In genomic region chr1:37448691-37449417, GRCh38 we compare ENCODE assay signal across 13 cellular contexts. TPM values are rescaled to one million over a fixed set of nuclear protein-coding genes. Genes with fewer than 3 reads are reported as not detected.
DNase-seq lines count a peak whose midpoint lies in the region; ATAC-seq and TF ChIP-seq lines count a peak whose summit lies in the region.
"Had no signal": no experiment of that assay in that cellular context is flagged by ENCODE, and none has a peak within 500 bp of the region (broad histone marks: within the 10 kb centered on the region; RNA-seq: fewer than 3 reads in every experiment).

No MANE protein-coding gene starts in this region.

- H3K4me3 Mint-ChIP-seq in stimulated activated effector memory CD8-positive, alpha-beta T cell treated with anti-CD3 and anti-CD28 coated beads, Interleukin-12 subunit alpha, Interleukin-12 subunit beta, amount 100 ng/mL, for 72 hours, result no peak overlapping the region
- H3K4me3 Mint-ChIP-seq: dendritic cell treated with granulocyte-macrophage colony-stimulating factor and Interleukin-4, amounts not matched to agents 40 ng/mL and 50 ng/mL, for 4 days; nephron had no signal

- no peaks in the 10 kb centered on the region for H4K20me1 ChIP-seq in PC-9 (ENCODE audit: insufficient read depth)

- peak overlapping the region; percentile 47; the same call in 1 of the 2 replicates for H3K4me2 ChIP-seq in PC-9

- H2AFZ ChIP-seq in PC-9, result no peak overlapping the region

- no peak overlapping the region for H3K27ac ChIP-seq in PC-9

- CTCF ChIA-PET in PC-9 (lab: Charles Lee), result interaction anchor here (0.7 kb wide), 1 partner anchor 117 kb away, joined by 3 read pairs; no protein-coding TSS in a partner anchor

- no TSS peak for BruUV-seq in PC-9 (replicated peaks; lab: Mats Ljungman, UMichigan)

- H3K79me2 ChIP-seq in PC-9 (ENCODE audit: low read depth), result no peaks in the 10 kb centered on the region

- H3K4me1 Mint-ChIP-seq in stimulated activated effector memory CD8-positive, alpha-beta T cell treated with anti-CD3 and anti-CD28 coated beads, Interleukin-12 subunit alpha, Interleukin-12 subunit beta, amount 100 ng/mL, for 72 hours, result peaks cover 10% of the 10 kb centered on the region
- H3K4me1 Mint-ChIP-seq: nephron had no signal

- TF ChIP-seq CTCF in PC-9 (conservative IDR thresholded peaks at IDR 0.05) (no peak), fibroblast of pulmonary artery (IDR thresholded peaks at IDR 0.05; ENCODE audit: low read length, missing control alignments) (no peak), GM10266 (IDR thresholded peaks at IDR 0.05; ENCODE audit: control insufficient read depth, insufficient read depth, low read depth, missing control alignments) (no peak), GM13977 (IDR thresholded peaks at IDR 0.05; ENCODE audit: extremely low read depth, insufficient read depth, missing control alignments) (no peak)

- POLR2A ChIA-PET in PC-9 (lab: Charles Lee; ENCODE audit: unreplicated experiment), result interaction anchor here (0.6 kb wide), 2 partner anchors 31 to 882 kb away, joined by 3 read pairs; no protein-coding TSS in a partner anchor

- ATAC-seq in stimulated activated effector memory CD8-positive, alpha-beta T cell treated with anti-CD3 and anti-CD28 coated beads, Interleukin-12 subunit alpha, Interleukin-12 subunit beta, amount 100 ng/mL, for 72 hours, result no peak
- ATAC-seq in GM21390 (IDR thresholded peaks at IDR 0.05; ENCODE audit: unreplicated experiment), result no peak
- ATAC-seq: activated CD4-positive, CD25-positive, alpha-beta regulatory T cell treated with anti-CD3 and anti-CD28 coated beads, Interleukin-2, amount 50 U/mL, for 24 hours; left ventricle myocardium superior had no signal

- H3K27me3 ChIP-seq in PC-9 (ENCODE audit: insufficient read depth, low read depth), result no peaks in the 10 kb centered on the region

- no peaks in the 10 kb centered on the region for H3K9me2 ChIP-seq in PC-9 (ENCODE audit: insufficient read depth)

- H3K27ac Mint-ChIP-seq in stimulated activated effector memory CD8-positive, alpha-beta T cell treated with anti-CD3 and anti-CD28 coated beads, Interleukin-12 subunit alpha, Interleukin-12 subunit beta, amount 100 ng/mL, for 72 hours, result peak overlapping the region; percentile 34
- H3K27ac Mint-ChIP-seq: nephron had no signal

- intact Hi-C loops in PC-9 (cut with micrococcal nuclease; ENCODE audit: unreplicated experiment), result no loop called here

- in situ Hi-C loops in GM13977 (cut with MboI; ENCODE audit: low pct_unique_long_range_greater_than_20kb, low sequenced_read_pairs, unreplicated experiment), result no loop called here

- no peaks in the 10 kb centered on the region for H3K9me3 Mint-ChIP-seq in stimulated activated effector memory CD8-positive, alpha-beta T cell treated with anti-CD3 and anti-CD28 coated beads, Interleukin-12 subunit alpha, Interleukin-12 subunit beta, amount 100 ng/mL, for 72 hours
- H3K9me3 Mint-ChIP-seq: dendritic cell treated with granulocyte-macrophage colony-stimulating factor and Interleukin-4, amounts not matched to agents 40 ng/mL and 50 ng/mL, for 4 days; nephron had no signal

- H3K36me3 Mint-ChIP-seq in stimulated activated effector memory CD8-positive, alpha-beta T cell treated with anti-CD3 and anti-CD28 coated beads, Interleukin-12 subunit alpha, Interleukin-12 subunit beta, amount 100 ng/mL, for 72 hours, result no peaks in the 10 kb centered on the region

- H3K36me3 ChIP-seq in PC-9 (ENCODE audit: low read depth), result no peaks in the 10 kb centered on the region

- no peaks in the 10 kb centered on the region for H3K9me3 ChIP-seq in PC-9 (ENCODE audit: insufficient read depth, low read depth)

- H3K4me3 ChIP-seq in PC-9 (no peak overlapping the region), fibroblast of pulmonary artery (replicated peaks; ENCODE audit: low read depth, low read length) (no peak overlapping the region)

- no peaks in the 10 kb centered on the region; the same call in 1 of the 2 replicates for H3F3A ChIP-seq in PC-9 (ENCODE audit: insufficient read depth, low read depth)

- DNase-seq in NCI-H748 (lab: John Stamatoyannopoulos, UW; ENCODE audit: unreplicated experiment), result peak; percentile 18
- no peak for DNase-seq in NCI-H748 treated with DMSO at 0.1 percent for 48 hours (lab: John Stamatoyannopoulos, UW)
- DNase-seq in PC-9, result peak; percentile 60 to 79
- DNase-seq in fibroblast of pulmonary artery (ENCODE audit: low read depth), result peak; percentile 10
- no peak for DNase-seq in stimulated activated effector memory CD8-positive, alpha-beta T cell treated with anti-CD3 and anti-CD28 coated beads, Interleukin-12 subunit alpha, Interleukin-12 subunit beta, amount 100 ng/mL, for 72 hours (ENCODE audit: low spot score in 2 of 2)
- DNase-seq in GM10266 (ENCODE audit: extremely low spot score), result no peak
- no peak for DNase-seq in GM13977 (ENCODE audit: low spot score)
- DNase-seq: ACHN, left ventricle myocardium superior had no signal

- H3K4me1 ChIP-seq in PC-9 (replicated peaks; ENCODE audit: insufficient read depth), result peaks cover 17% of the 10 kb centered on the region

RNA-seq across cellular contexts. Expression of gene ZC3H12A, which starts 25.5 kb away (rescaled TPM):
- 18.7 and 18.9 TPM in 2 replicates for total RNA-seq in PC-9 (2021)

Comparison
In these comparisons a context has a peak if more than half of its experiments do, and no peak if none do; other contexts are left out.
1. DNase-seq: peak in NCI-H748 (single experiment), PC-9 (2 of 2) and fibroblast of pulmonary artery (single experiment); none in NCI-H748 treated with DMSO at 0.1 percent for 48 hours (single experiment), stimulated activated effector memory CD8-positive, alpha-beta T cell treated with anti-CD3 and anti-CD28 coated beads, Interleukin-12 subunit alpha, Interleukin-12 subunit beta, amount 100 ng/mL, for 72 hours (0 of 2), GM10266 (single experiment) and GM13977 (single experiment).